Comparison of ENCODE assay signal across 15 cellular contexts in the genomic region with DNA sequence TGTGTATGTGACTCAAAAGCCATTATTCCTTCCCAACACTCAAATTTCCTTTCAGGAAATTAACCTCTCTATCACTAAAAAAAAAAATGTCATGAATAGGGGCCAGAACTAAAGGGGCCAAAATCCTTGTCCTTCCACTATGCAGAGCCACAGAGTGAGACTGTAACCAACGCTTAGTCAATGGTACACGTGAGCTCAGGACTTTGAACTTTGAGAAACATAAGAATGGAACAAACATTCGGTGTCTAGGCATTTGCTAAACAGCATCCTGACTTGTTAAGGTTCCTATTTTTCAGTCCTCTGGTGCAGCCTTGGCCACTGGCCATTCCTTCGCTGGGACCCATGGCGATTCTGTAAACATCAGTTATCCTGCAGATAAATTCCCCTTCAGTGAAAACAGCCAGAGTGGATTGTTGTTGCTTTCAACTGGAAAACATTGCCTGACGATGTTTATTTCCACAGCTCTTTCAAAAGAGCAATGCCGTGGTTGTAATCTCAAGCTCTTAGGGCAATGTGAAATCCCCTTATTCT.
"Had no signal": no experiment of that assay in that cellular context is flagged by ENCODE, and none has a peak within 500 bp of the region (broad histone marks: within the 10 kb centered on the region; RNA-seq: fewer than 3 reads in every experiment).

No MANE protein-coding gene starts in this region.

- H3K9me3 Mint-ChIP-seq: activated CD8-positive, alpha-beta T cell treated with anti-CD3 and anti-CD28 coated beads for 36 hours; activated T-helper 1 cell treated with anti-CD3 and anti-CD28 coated beads, Interleukin-12 subunit alpha, Interleukin-12 subunit beta, Interleukin-2, Interleukin-4 antibody, amounts not matched to agents 30 ng/mL and 10 ng/mL and 1 ng/mL, durations not matched to agents 14 hours and 24 hours and 36 hours; endodermal cell had no signal

- H3K27ac ChIP-seq: left lung, SK-N-MC, thyroid gland, WERI-Rb-1 had no signal

- H3K9me3 ChIP-seq: left lung, thyroid gland had no signal

- DNase-seq: activated CD4-positive, alpha-beta T cell treated with anti-CD3 and anti-CD28 coated beads for 4 hours; activated CD8-positive, alpha-beta T cell treated with anti-CD3 and anti-CD28 coated beads for 36 hours; activated naive CD4-positive, alpha-beta T cell treated with Interleukin-2 at 50 U/mL for 16 hours; endodermal cell; left lung; mesendoderm; stimulated activated CD4-positive, alpha-beta T cell treated with anti-CD3 and anti-CD28 coated beads, Interleukin-15, amount 100 ng/mL, for 24 hours; stimulated activated CD4-positive, alpha-beta T cell treated with anti-CD3 and anti-CD28 coated beads, Interleukin-4, amount 100 ng/mL, for 24 hours; stimulated activated naive CD8-positive, alpha-beta T cell treated with anti-CD3 and anti-CD28 coated beads, Interleukin-15, amount 100 ng/mL, for 72 hours; T-helper 1 cell; thyroid gland; WERI-Rb-1 had no signal

- H3K4me3 ChIP-seq: left lung, SK-N-MC, thyroid gland had no signal

- ATAC-seq: activated CD8-positive, alpha-beta T cell treated with anti-CD3 and anti-CD28 coated beads for 36 hours; left lung; stimulated activated naive CD8-positive, alpha-beta T cell treated with anti-CD3 and anti-CD28 coated beads, Interleukin-15, amount 100 ng/mL, for 72 hours had no signal

- H3K36me3 ChIP-seq: left lung, thyroid gland, WERI-Rb-1 had no signal

- H3K4me3 Mint-ChIP-seq: activated CD8-positive, alpha-beta T cell treated with anti-CD3 and anti-CD28 coated beads for 36 hours; activated T-helper 1 cell treated with anti-CD3 and anti-CD28 coated beads, Interleukin-12 subunit alpha, Interleukin-12 subunit beta, Interleukin-2, Interleukin-4 antibody, amounts not matched to agents 30 ng/mL and 10 ng/mL and 1 ng/mL, durations not matched to agents 14 hours and 24 hours and 36 hours; endodermal cell; stimulated activated naive CD8-positive, alpha-beta T cell treated with anti-CD3 and anti-CD28 coated beads, Interleukin-15, amount 100 ng/mL, for 72 hours had no signal

- H3K27me3 ChIP-seq: left lung, thyroid gland had no signal

- H3K4me1 Mint-ChIP-seq: stimulated activated naive CD8-positive, alpha-beta T cell treated with anti-CD3 and anti-CD28 coated beads, Interleukin-15, amount 100 ng/mL, for 72 hours had no signal

- H3K27ac Mint-ChIP-seq: activated CD8-positive, alpha-beta T cell treated with anti-CD3 and anti-CD28 coated beads for 36 hours; activated T-helper 1 cell treated with anti-CD3 and anti-CD28 coated beads, Interleukin-12 subunit alpha, Interleukin-12 subunit beta, Interleukin-2, Interleukin-4 antibody, amounts not matched to agents 30 ng/mL and 10 ng/mL and 1 ng/mL, durations not matched to agents 14 hours and 24 hours and 36 hours; stimulated activated naive CD8-positive, alpha-beta T cell treated with anti-CD3 and anti-CD28 coated beads, Interleukin-15, amount 100 ng/mL, for 72 hours had no signal

- H3K36me3 Mint-ChIP-seq: brain had no signal

- H3K4me1 ChIP-seq: left lung had no signal
